Comparison of ENCODE assay signal across 14 cellular contexts in the genomic region with DNA sequence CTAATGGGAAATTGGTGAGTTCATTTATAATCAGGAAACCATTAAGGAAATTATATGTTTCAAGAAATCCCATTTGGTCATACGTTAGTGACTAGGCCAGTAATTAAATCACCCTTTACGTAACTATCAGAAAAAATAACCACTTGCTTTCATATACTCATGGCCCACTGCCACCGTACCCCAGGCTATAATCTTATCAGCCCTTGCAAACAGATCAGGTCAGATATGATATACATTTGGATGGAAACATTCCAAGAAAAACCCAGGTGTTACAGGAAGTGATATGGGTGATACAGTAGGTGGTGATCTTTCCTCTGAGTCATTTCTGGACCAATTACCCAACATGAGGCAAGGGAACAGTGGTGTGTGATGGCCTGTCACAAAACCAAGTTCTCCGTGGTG.
DNase-seq lines count a peak whose midpoint lies in the region; ATAC-seq, FAIRE-seq and TF ChIP-seq lines count a peak whose summit lies in the region.
"Had no signal": no experiment of that assay in that cellular context is flagged by ENCODE, and none has a peak within 500 bp of the region (broad histone marks: within the 10 kb centered on the region; RNA-seq: fewer than 3 reads in every experiment).

No MANE protein-coding gene starts in this region.

- no peak for TF ChIP-seq POLR2A in H1 (IDR thresholded peaks at IDR 0.05; ENCODE audit: control extremely low read depth in 1 of 2, low read depth in 2 of 2, low read length in 2 of 2)

- no peak overlapping the region for H3K4me3 ChIP-seq in BE2C (ENCODE audit: low read depth, low read length)
- H3K4me3 ChIP-seq in H1 (ENCODE audit: extremely low read depth in 1 of 4, insufficient read depth in 2 of 4, low read depth in 3 of 4, low read length in 4 of 4), result no peak overlapping the region
- H3K4me3 ChIP-seq: uterus had no signal

- intact Hi-C loops in Right ventricle myocardium superior (cut with DNase I), result no loop called here

- no peak overlapping the region for H3K4ac ChIP-seq in H1 (replicated peaks; ENCODE audit: insufficient read length, low read depth, low read length)

- ATAC-seq in Right ventricle myocardium superior (ENCODE audit: poor library complexity) (no peak), GM21447 (IDR thresholded peaks at IDR 0.05; ENCODE audit: unreplicated experiment) (no peak), GM21723 (IDR thresholded peaks at IDR 0.05; ENCODE audit: unreplicated experiment) (no peak)
- ATAC-seq: activated T-cell treated with anti-CD3 and anti-CD28 coated beads, Interleukin-2, amount 50 U/mL, for 4 hours had no signal

- TF ChIP-seq CTCF in BE2C (IDR thresholded peaks at IDR 0.05; ENCODE audit: low read depth, low read length) (0 out of 2 replicates have a peak, but pooled peaks have one; percentile 3), H1 (IDR thresholded peaks at IDR 0.05; ENCODE audit: control extremely low read depth in 1 of 3, insufficient read depth in 1 of 3, low read depth in 1 of 3, low read length in 3 of 3) (no peak)

- no peaks in the 10 kb centered on the region for H3K36me3 ChIP-seq in BE2C
- H3K36me3 ChIP-seq in H1 (ENCODE audit: control insufficient read depth in 2 of 4, insufficient read depth in 4 of 4, low read length in 3 of 4), result no peaks in the 10 kb centered on the region
- H3K36me3 ChIP-seq: uterus had no signal

- CTCF ChIA-PET in HEK293T (lab: Yijun Ruan, JAX) (no interaction called here), H1 (lab: Charles Lee; ENCODE audit: partially characterized antibody) (no interaction called here)

- no peak overlapping the region for H2BK20ac ChIP-seq in H1 (ENCODE audit: low read length)

- 0 out of 2 replicates have a peak overlapping the region, but pooled peaks have one; percentile 45 for H2AFZ ChIP-seq in H1 (ENCODE audit: low read length)

- H4K5ac ChIP-seq in H1 (ENCODE audit: insufficient read length, low read depth, low read length), result no peak overlapping the region

- DNase-seq in BE2C, result peak; percentile 35
- peak; percentile 5 for DNase-seq in HEK293T (ENCODE audit: extremely low spot score)
- peak; percentile 99 for DNase-seq in NCI-H69 (lab: John Stamatoyannopoulos, UW)
- DNase-seq in H1 (ENCODE audit: low read depth in 1 of 2, low spot score in 2 of 2), result no peak
- no peak for DNase-seq in SHP77 treated with DMSO at 0.1 percent for 48 hours (lab: John Stamatoyannopoulos, UW)
- DNase-seq in Right ventricle myocardium superior, result no peak
- DNase-seq: activated CD4-positive, alpha-beta T cell treated with anti-CD3 and anti-CD28 coated beads for 1 hour; activated T-cell treated with anti-CD3 and anti-CD28 coated beads, Interleukin-2, amount 50 U/mL, for 4 hours; GOT3; NCI-H1694 treated with DMSO at 0.1 percent for 48 hours; uterus had no signal

- H4K20me1 ChIP-seq in H1 (replicated peaks in 1 of 2; ENCODE audit: control insufficient read depth in 1 of 2, insufficient read depth in 2 of 2, low read length in 2 of 2), result no peaks in the 10 kb centered on the region

- no peak overlapping the region for H3K18ac ChIP-seq in H1 (ENCODE audit: extremely low read depth, low read length)

- H3K4me2 ChIP-seq in H1 (ENCODE audit: insufficient read depth in 1 of 2, low read depth in 2 of 2, low read length in 2 of 2), result no peak overlapping the region

- H2BK15ac ChIP-seq in H1 (ENCODE audit: low read length), result no peak overlapping the region

- H3K4me1 ChIP-seq in BE2C (peaks cover 5% of the 10 kb centered on the region; the same call in 1 of the 2 replicates), H1 (replicated peaks in 1 of 4; ENCODE audit: control insufficient read depth in 3 of 4, insufficient read depth in 4 of 4, low read length in 3 of 4) (peaks cover 0 to 3% (median 0%) of the 10 kb centered on the region in 4 experiments; a peak in 1 of 7 replicates)
- H3K4me1 ChIP-seq: uterus had no signal

- H2BK5ac ChIP-seq in H1 (ENCODE audit: low read depth, low read length), result no peak overlapping the region

- H3K9me3 ChIP-seq in BE2C (no peaks in the 10 kb centered on the region), H1 (ENCODE audit: insufficient read depth in 2 of 2, low read depth in 1 of 2, low read length in 1 of 2) (no peaks in the 10 kb centered on the region)
- H3K9me3 ChIP-seq: uterus had no signal

- H4K8ac ChIP-seq in H1 (ENCODE audit: extremely low read depth, insufficient read depth, low read length), result no peak overlapping the region

- TF ChIP-seq RAD21 in H1 (IDR thresholded peaks at IDR 0.05 in 1 of 2, conservative IDR thresholded peaks at IDR 0.05 in 1 of 2; ENCODE audit: low read depth in 2 of 2, low read length in 2 of 2), result no peak

- H3K56ac ChIP-seq in H1 (replicated peaks; ENCODE audit: insufficient read length, low read depth, low read length), result no peak overlapping the region

- no peak overlapping the region for H3K14ac ChIP-seq in H1 (ENCODE audit: insufficient read length)

- no peaks in the 10 kb centered on the region for H3K79me2 ChIP-seq in H1 (ENCODE audit: control insufficient read depth in 1 of 2, insufficient read depth in 2 of 2, low read length in 2 of 2)

- no peaks in the 10 kb centered on the region for H3K23me2 ChIP-seq in H1 (ENCODE audit: low read depth, low read length)

- POLR2A ChIA-PET in HEK293T (lab: Yijun Ruan, JAX) (no interaction called here), H1 (lab: Charles Lee; ENCODE audit: partially characterized antibody) (no interaction called here)

- no peak overlapping the region for H2BK120ac ChIP-seq in H1 (replicated peaks; ENCODE audit: low read depth, low read length)

- H2AK5ac ChIP-seq in H1 (ENCODE audit: low read depth, low read length), result no peak overlapping the region

- no peak overlapping the region for H3K23ac ChIP-seq in H1 (ENCODE audit: insufficient read length)

- no peak overlapping the region for H2BK12ac ChIP-seq in H1 (ENCODE audit: low read depth, low read length)

- WGBS in H1 (ENCODE audit: extremely low coverage in 1 of 2, insufficient coverage in 1 of 2, insufficient read length in 1 of 2, insufficient replicate concordance in 2 of 2, low coverage in 1 of 2, low lambda C conversion rate in 2 of 2, missing lambda C conversion rate in 1 of 2), 2 experiments, result 94% methylated on average over 4 of the region's 4 CpGs; no CpG with 5 or more reads in 1 of the 2 experiments

- no peak overlapping the region for H3K27ac ChIP-seq in H1 (ENCODE audit: low read depth, low read length)
- H3K27ac ChIP-seq: uterus had no signal

- no peak for TF ChIP-seq EP300 in H1 (IDR thresholded peaks at IDR 0.05; ENCODE audit: borderline replicate concordance in 1 of 2, low read depth in 2 of 2, low read length in 2 of 2)

- H4K91ac ChIP-seq in H1 (replicated peaks; ENCODE audit: insufficient read length, low read length), result no peak overlapping the region

- H3K27me3 ChIP-seq in BE2C, result no peaks in the 10 kb centered on the region
- H3K27me3 ChIP-seq in H1 (replicated peaks in 1 of 4; ENCODE audit: control insufficient read depth in 3 of 4, extremely low read depth in 1 of 4, insufficient read depth in 3 of 4, low read length in 3 of 4), result no peaks in the 10 kb centered on the region
- H3K27me3 ChIP-seq: uterus had no signal

- no peaks in the 10 kb centered on the region for H3K79me1 ChIP-seq in H1 (ENCODE audit: low read depth, low read length)

- FAIRE-seq in H1 (lab: Jason Lieb, UNC), result no peak
- FAIRE-seq: GM12892 had no signal

- no peak overlapping the region for H3K9ac ChIP-seq in H1 (replicated peaks in 1 of 4; ENCODE audit: extremely low read depth in 1 of 4, low read depth in 3 of 4, low read length in 3 of 4)

TF ChIP-seq in HEK293T, 16 proteins besides CTCF, POLR2A, EP300 and RAD21 (continues in another document):
- TF ChIP-seq L3MBTL2 (conservative IDR thresholded peaks at IDR 0.05) (no peak), TARDBP (IDR thresholded peaks at IDR 0.05) (no peak), SUZ12 (IDR thresholded peaks at IDR 0.05) (no peak), ELF4 (IDR thresholded peaks at IDR 0.05) (no peak), ZNF384 (IDR thresholded peaks at IDR 0.05) (no peak), BHLHE40 (IDR thresholded peaks at IDR 0.05; ENCODE audit: borderline replicate concordance) (no peak), HDGF (IDR thresholded peaks at IDR 0.05; ENCODE audit: borderline replicate concordance) (no peak), ARNT (IDR thresholded peaks at IDR 0.05) (no peak), FOXK2 (IDR thresholded peaks at IDR 0.05) (no peak), FOXM1 (IDR thresholded peaks at IDR 0.05; ENCODE audit: borderline replicate concordance) (no peak)
- TF ChIP-seq, protein P1, sequence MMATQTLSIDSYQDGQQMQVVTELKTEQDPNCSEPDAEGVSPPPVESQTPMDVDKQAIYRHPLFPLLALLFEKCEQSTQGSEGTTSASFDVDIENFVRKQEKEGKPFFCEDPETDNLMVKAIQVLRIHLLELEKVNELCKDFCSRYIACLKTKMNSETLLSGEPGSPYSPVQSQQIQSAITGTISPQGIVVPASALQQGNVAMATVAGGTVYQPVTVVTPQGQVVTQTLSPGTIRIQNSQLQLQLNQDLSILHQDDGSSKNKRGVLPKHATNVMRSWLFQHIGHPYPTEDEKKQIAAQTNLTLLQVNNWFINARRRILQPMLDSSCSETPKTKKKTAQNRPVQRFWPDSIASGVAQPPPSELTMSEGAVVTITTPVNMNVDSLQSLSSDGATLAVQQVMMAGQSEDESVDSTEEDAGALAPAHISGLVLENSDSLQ (IDR thresholded peaks at IDR 0.05), result no peak

TF ChIP-seq in H1, 55 proteins besides CTCF, POLR2A, EP300 and RAD21 (continues in another document):
- TF ChIP-seq PHF8 (conservative IDR thresholded peaks at IDR 0.05; ENCODE audit: low read depth, low read length), result no peak
- no peak for TF ChIP-seq POLR2AphosphoS5 (IDR thresholded peaks at IDR 0.05; ENCODE audit: low read depth, low read length)
- TF ChIP-seq SP4 (IDR thresholded peaks at IDR 0.05; ENCODE audit: low read length), result no peak
- no peak for TF ChIP-seq RNF2 (IDR thresholded peaks at IDR 0.05; ENCODE audit: borderline replicate concordance, low read depth, low read length, missing control alignments, poor library complexity, severe bottlenecking)
- TF ChIP-seq CBX8 (IDR thresholded peaks at IDR 0.05; ENCODE audit: borderline replicate concordance, low read depth, low read length), result no peak
- TF ChIP-seq, protein P2, sequence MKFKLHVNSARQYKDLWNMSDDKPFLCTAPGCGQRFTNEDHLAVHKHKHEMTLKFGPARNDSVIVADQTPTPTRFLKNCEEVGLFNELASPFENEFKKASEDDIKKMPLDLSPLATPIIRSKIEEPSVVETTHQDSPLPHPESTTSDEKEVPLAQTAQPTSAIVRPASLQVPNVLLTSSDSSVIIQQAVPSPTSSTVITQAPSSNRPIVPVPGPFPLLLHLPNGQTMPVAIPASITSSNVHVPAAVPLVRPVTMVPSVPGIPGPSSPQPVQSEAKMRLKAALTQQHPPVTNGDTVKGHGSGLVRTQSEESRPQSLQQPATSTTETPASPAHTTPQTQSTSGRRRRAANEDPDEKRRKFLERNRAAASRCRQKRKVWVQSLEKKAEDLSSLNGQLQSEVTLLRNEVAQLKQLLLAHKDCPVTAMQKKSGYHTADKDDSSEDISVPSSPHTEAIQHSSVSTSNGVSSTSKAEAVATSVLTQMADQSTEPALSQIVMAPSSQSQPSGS (IDR thresholded peaks at IDR 0.05; ENCODE audit: low read length), result no peak
- TF ChIP-seq TAF1 (IDR thresholded peaks at IDR 0.05; ENCODE audit: low read depth, low read length), result no peak
- no peak for TF ChIP-seq TEAD4 (IDR thresholded peaks at IDR 0.05; ENCODE audit: low read depth, low read length)
- TF ChIP-seq SUZ12 (IDR thresholded peaks at IDR 0.05; ENCODE audit: low read length), result no peak

Comparison
In these comparisons a context has a peak if more than half of its experiments do, and no peak if none do; other contexts are left out.
1. DNase-seq: peak in BE2C (single experiment), HEK293T (single experiment) and NCI-H69 (single experiment); none in H1 (0 of 2), SHP77 treated with DMSO at 0.1 percent for 48 hours (single experiment) and Right ventricle myocardium superior (single experiment).